Comparison of ENCODE assay signal across 9 cellular contexts in the genomic region with DNA sequence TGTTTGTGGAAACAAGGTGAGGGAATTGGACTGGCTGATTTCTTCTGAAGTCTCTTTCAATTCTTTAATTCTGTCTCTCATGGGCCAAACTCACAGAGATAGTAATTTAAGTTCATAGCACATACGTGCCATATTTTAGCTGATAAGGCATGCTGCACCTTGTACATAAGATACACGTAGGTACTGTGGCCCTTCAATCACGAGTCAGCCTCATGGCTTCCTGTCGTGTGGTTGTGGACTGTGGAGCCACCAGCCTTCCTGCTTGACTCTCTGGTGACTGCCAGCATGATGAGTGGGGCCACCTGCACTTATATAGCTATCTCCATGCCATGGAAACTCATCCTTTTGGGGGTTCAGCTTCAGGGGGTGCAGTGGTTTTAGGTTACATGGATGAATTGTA. TPM values are rescaled to one million over a fixed set of nuclear protein-coding genes. Genes with fewer than 3 reads are reported as not detected.
DNase-seq lines count a peak whose midpoint lies in the region; ATAC-seq and TF ChIP-seq lines count a peak whose summit lies in the region.
"Had no signal": no experiment of that assay in that cellular context is flagged by ENCODE, and none has a peak within 500 bp of the region (broad histone marks: within the 10 kb centered on the region; RNA-seq: fewer than 3 reads in every experiment).

No MANE protein-coding gene starts in this region.

- CTCF ChIA-PET in CD4-positive, alpha-beta memory T cell (lab: Charles Lee; ENCODE audit: partially characterized antibody) = interaction anchor here (0.8 to 1.9 kb wide), 4 partner anchors 8 to 126 kb away, joined by 3 to 7 read pairs (median 5); partner anchors contain the start of gene KSR1
- CTCF ChIA-PET in RWPE1 (lab: Yijun Ruan, JAX) = no interaction called here

- H3K4me3 ChIP-seq in CD4-positive, alpha-beta memory T cell (ENCODE audit: low read length in 2 of 2) = no peak overlapping the region

- no peaks in the 10 kb centered on the region for H3K9me3 Mint-ChIP-seq in CD4-positive, alpha-beta memory T cell
- no peaks in the 10 kb centered on the region for H3K9me3 Mint-ChIP-seq in T-helper 1 cell treated with Interleukin-12 subunit alpha and Interleukin-12 subunit beta and Interleukin-4 antibody, amounts not matched to agents 30 μg/mL and 1 μg/mL, for 36 hours

- TF ChIP-seq CTCF in RWPE1 (conservative IDR thresholded peaks at IDR 0.05; ENCODE audit: low read depth) = no peak

- H3K4me3 Mint-ChIP-seq in CD4-positive, alpha-beta memory T cell = peak overlapping the region in 6 of 8 donors; percentile 26 to 71 (median 51)
- H3K4me3 Mint-ChIP-seq in T-helper 1 cell treated with Interleukin-12 subunit alpha and Interleukin-12 subunit beta and Interleukin-4 antibody, amounts not matched to agents 30 μg/mL and 1 μg/mL, for 36 hours = peak overlapping the region; percentile 50

- peak; percentile 54 to 76 (median 60) for DNase-seq in CD4-positive, alpha-beta memory T cell
- DNase-seq in central memory CD4-positive, alpha-beta T cell = peak; percentile 62
- no peak for DNase-seq in HCEC 1CT
- DNase-seq in NCI-H82 treated with DMSO at 0.1 percent for 48 hours (lab: John Stamatoyannopoulos, UW; ENCODE audit: unreplicated experiment) = no peak
- DNase-seq in RWPE1 (ENCODE audit: low spot score) = no peak
- no peak for DNase-seq in SIG-M5 (lab: John Stamatoyannopoulos, UW)

- peak; percentile 56 for ATAC-seq in GM21381 (IDR thresholded peaks at IDR 0.05; ENCODE audit: unreplicated experiment)

- no peaks in the 10 kb centered on the region for H3K9me3 ChIP-seq in CD4-positive, alpha-beta memory T cell (ENCODE audit: control insufficient read depth in 1 of 2, low read length in 2 of 2)

- H3K27ac ChIP-seq in CD4-positive, alpha-beta memory T cell (ENCODE audit: low read depth, low read length) = no peak overlapping the region
- H3K27ac ChIP-seq in RWPE1 = no peak overlapping the region
- H3K27ac ChIP-seq: C4-2B had no signal

- no peaks in the 10 kb centered on the region for H3K27me3 Mint-ChIP-seq in CD4-positive, alpha-beta memory T cell
- H3K27me3 Mint-ChIP-seq in T-helper 1 cell treated with Interleukin-12 subunit alpha and Interleukin-12 subunit beta and Interleukin-4 antibody, amounts not matched to agents 30 μg/mL and 1 μg/mL, for 36 hours (ENCODE audit: low read depth) = no peaks in the 10 kb centered on the region

- H3K4me1 Mint-ChIP-seq in CD4-positive, alpha-beta memory T cell = peaks cover 19 to 55% (median 35%) of the 10 kb centered on the region in 4 donors
- peaks cover 75% of the 10 kb centered on the region for H3K4me1 Mint-ChIP-seq in T-helper 1 cell treated with Interleukin-12 subunit alpha and Interleukin-12 subunit beta and Interleukin-4 antibody, amounts not matched to agents 30 μg/mL and 1 μg/mL, for 36 hours (ENCODE audit: low read depth)

- POLR2A ChIA-PET in CD4-positive, alpha-beta memory T cell (lab: Charles Lee; ENCODE audit: partially characterized antibody) = interaction anchor here (0.8 to 2.7 kb wide), 5 partner anchors 9 to 187 kb away, joined by 3 to 8 read pairs (median 7); partner anchors contain the start of gene KSR1
- POLR2A ChIA-PET in RWPE1 (lab: Yijun Ruan, JAX; ENCODE audit: low non-redundant PET) = no interaction called here

- H3K27me3 ChIP-seq in CD4-positive, alpha-beta memory T cell (ENCODE audit: insufficient read depth, low read length) = no peaks in the 10 kb centered on the region

- peaks cover 0 to 1% of the 10 kb centered on the region in 2 donors for H3K36me3 Mint-ChIP-seq in CD4-positive, alpha-beta memory T cell
- H3K36me3 Mint-ChIP-seq in T-helper 1 cell treated with Interleukin-12 subunit alpha and Interleukin-12 subunit beta and Interleukin-4 antibody, amounts not matched to agents 30 μg/mL and 1 μg/mL, for 36 hours (ENCODE audit: low read depth) = peaks cover 9% of the 10 kb centered on the region

- intact Hi-C loops in CD4-positive, alpha-beta memory T cell (cut with micrococcal nuclease) = no loop called here

- no peaks in the 10 kb centered on the region for H3K36me3 ChIP-seq in CD4-positive, alpha-beta memory T cell (ENCODE audit: insufficient read depth, low read length)

- peaks cover 31% of the 10 kb centered on the region for H3K4me1 ChIP-seq in CD4-positive, alpha-beta memory T cell (ENCODE audit: insufficient read depth, low read length)

- H3K27ac Mint-ChIP-seq in CD4-positive, alpha-beta memory T cell = peak overlapping the region; percentile 50 to 95 (median 83)
- H3K27ac Mint-ChIP-seq in T-helper 1 cell treated with Interleukin-12 subunit alpha and Interleukin-12 subunit beta and Interleukin-4 antibody, amounts not matched to agents 30 μg/mL and 1 μg/mL, for 36 hours = peak overlapping the region; percentile 92

RNA-seq across cellular contexts. Expression of gene KSR1, which starts 25.1 kb away (rescaled TPM):
- 10 to 100 TPM; 33.2 to 40.0 TPM for total RNA-seq in CD4-positive, alpha-beta memory T cell
- 1 to 10 TPM in 1 of 2 donors, under 1 TPM in 1; 0.77 to 4.1 TPM for polyA plus RNA-seq in CD4-positive, alpha-beta memory T cell

Comparison
In these comparisons a context has a peak if more than half of its experiments do, and no peak if none do; other contexts are left out.
1. DNase-seq: peak in CD4-positive, alpha-beta memory T cell (5 of 5) and central memory CD4-positive, alpha-beta T cell (single experiment); none in HCEC 1CT (single experiment), NCI-H82 treated with DMSO at 0.1 percent for 48 hours (single experiment), RWPE1 (single experiment) and SIG-M5 (single experiment).